Comparison of ENCODE assay signal across 13 cellular contexts in genomic region chr20:62628691-62629090, GRCh38. TPM values are rescaled to one million over a fixed set of nuclear protein-coding genes. Genes with fewer than 3 reads are reported as not detected.
DNase-seq lines count a peak whose midpoint lies in the region; ATAC-seq lines count a peak whose summit lies in the region.
"Had no signal": no experiment of that assay in that cellular context is flagged by ENCODE, and none has a peak within 500 bp of the region (broad histone marks: within the 10 kb centered on the region; RNA-seq: fewer than 3 reads in every experiment).

No MANE protein-coding gene starts in this region.

- peaks cover 3% of the 10 kb centered on the region for H3K27me3 Mint-ChIP-seq in activated CD4-positive, alpha-beta T cell treated with anti-CD3 and anti-CD28 coated beads for 36 hours
- H3K27me3 Mint-ChIP-seq in stimulated activated memory B cell treated with anti-CD40 and anti-IgM and Interleukin-4, amounts not matched to agents 10 μg/mL and 1 μg/mL and 100 μg/mL, for 72 hours = peaks cover 22% of the 10 kb centered on the region

- no peaks in the 10 kb centered on the region for H3K36me3 Mint-ChIP-seq in activated CD4-positive, alpha-beta T cell treated with anti-CD3 and anti-CD28 coated beads for 36 hours (ENCODE audit: low read depth)
- no peaks in the 10 kb centered on the region for H3K36me3 Mint-ChIP-seq in stimulated activated memory B cell treated with anti-CD40 and anti-IgM and Interleukin-4, amounts not matched to agents 10 μg/mL and 1 μg/mL and 100 μg/mL, for 72 hours

- no peaks in the 10 kb centered on the region for H3K9me3 Mint-ChIP-seq in activated CD4-positive, alpha-beta T cell treated with anti-CD3 and anti-CD28 coated beads for 36 hours (ENCODE audit: low read depth)
- no peaks in the 10 kb centered on the region for H3K9me3 Mint-ChIP-seq in stimulated activated memory B cell treated with anti-CD40 and anti-IgM and Interleukin-4, amounts not matched to agents 10 μg/mL and 1 μg/mL and 100 μg/mL, for 72 hours
- H3K9me3 Mint-ChIP-seq: activated CD4-positive, alpha-beta T cell treated with anti-CD3 and anti-CD28 coated beads, Interleukin-2, amount 10 ng/mL, durations not matched to agents 7 days and 5 days had no signal

- H3K4me1 Mint-ChIP-seq in activated CD4-positive, alpha-beta T cell treated with anti-CD3 and anti-CD28 coated beads for 36 hours = peaks cover 6% of the 10 kb centered on the region
- H3K4me1 Mint-ChIP-seq in stimulated activated memory B cell treated with anti-CD40 and anti-IgM and Interleukin-4, amounts not matched to agents 10 μg/mL and 1 μg/mL and 100 μg/mL, for 72 hours = peaks cover 34% of the 10 kb centered on the region

- ATAC-seq in activated CD4-positive, alpha-beta T cell treated with anti-CD3 and anti-CD28 coated beads for 36 hours = no peak
- no peak for ATAC-seq in stimulated activated memory B cell treated with anti-CD40 and anti-IgM and Interleukin-4, amounts not matched to agents 10 μg/mL and 1 μg/mL and 100 μg/mL, for 72 hours

- peak overlapping the region; percentile 39 for H3K27ac ChIP-seq in epithelial cell of prostate
- H3K27ac ChIP-seq: SJCRH30, tibial artery had no signal

- POLR2A ChIA-PET in activated CD4-positive, alpha-beta T cell treated with anti-CD3 and anti-CD28 coated beads for 36 hours (lab: Charles Lee) = no interaction called here

- H3K4me3 Mint-ChIP-seq in activated CD4-positive, alpha-beta T cell treated with anti-CD3 and anti-CD28 coated beads for 36 hours = no peak overlapping the region
- H3K4me3 Mint-ChIP-seq in stimulated activated memory B cell treated with anti-CD40 and anti-IgM and Interleukin-4, amounts not matched to agents 10 μg/mL and 1 μg/mL and 100 μg/mL, for 72 hours = peak overlapping the region; percentile 54
- H3K4me3 Mint-ChIP-seq: activated CD4-positive, alpha-beta T cell treated with anti-CD3 and anti-CD28 coated beads, Interleukin-2, amount 10 ng/mL, durations not matched to agents 7 days and 5 days had no signal

- peak overlapping the region; percentile 18 for H3K27ac Mint-ChIP-seq in activated CD4-positive, alpha-beta T cell treated with anti-CD3 and anti-CD28 coated beads for 36 hours
- no peak overlapping the region for H3K27ac Mint-ChIP-seq in stimulated activated memory B cell treated with anti-CD40 and anti-IgM and Interleukin-4, amounts not matched to agents 10 μg/mL and 1 μg/mL and 100 μg/mL, for 72 hours
- H3K27ac Mint-ChIP-seq: activated CD4-positive, alpha-beta T cell treated with anti-CD3 and anti-CD28 coated beads, Interleukin-2, amount 10 ng/mL, durations not matched to agents 7 days and 5 days had no signal

- intact Hi-C loops in activated CD4-positive, alpha-beta T cell treated with anti-CD3 and anti-CD28 coated beads for 36 hours (cut with DNase I, micrococcal nuclease) = no loop called here

- DNase-seq in activated CD4-positive, alpha-beta T cell treated with anti-CD3 and anti-CD28 coated beads for 36 hours = no peak
- no peak for DNase-seq in activated CD4-positive, alpha-beta T cell treated with anti-CD3 and anti-CD28 coated beads for 4 hours
- DNase-seq in NCI-H526 treated with DMSO at 0.1 percent for 48 hours (lab: John Stamatoyannopoulos, UW) (peak; percentile 91), epithelial cell of prostate (ENCODE audit: low read depth, low spot score) (no peak), cerebellar cortex (ENCODE audit: low spot score) (no peak), NCI-H2227 treated with DMSO at 0.1 percent for 48 hours (lab: John Stamatoyannopoulos, UW) (no peak)
- DNase-seq in effector CD4-positive, alpha-beta T cell = no peak
- DNase-seq: activated CD4-positive, alpha-beta T cell treated with anti-CD3 and anti-CD28 coated beads, Interleukin-2, amount 10 ng/mL, durations not matched to agents 7 days and 5 days; central memory CD4-positive, alpha-beta T cell; NCI-H345; SJCRH30; tibial artery had no signal

- CTCF ChIA-PET in activated CD4-positive, alpha-beta T cell treated with anti-CD3 and anti-CD28 coated beads for 36 hours (lab: Charles Lee) = no interaction called here

RNA-seq across cellular contexts. Expression of gene SLCO4A1, which starts 13.6 kb away (rescaled TPM):
- total RNA-seq in activated CD4-positive, alpha-beta T cell treated with anti-CD3 and anti-CD28 coated beads for 36 hours = 10 to 100 TPM; 40.5 to 43.4 TPM
